11 cellular contexts compared by ENCODE assay signal in genomic region chr2:128374001-128374710, GRCh38. TPM values are rescaled to one million over a fixed set of nuclear protein-coding genes. Genes with fewer than 3 reads are reported as not detected.
DNase-seq lines count a peak whose midpoint lies in the region; TF ChIP-seq lines count a peak whose summit lies in the region.
"Had no signal": no experiment of that assay in that cellular context is flagged by ENCODE, and none has a peak within 500 bp of the region (broad histone marks: within the 10 kb centered on the region; RNA-seq: fewer than 3 reads in every experiment).

No MANE protein-coding gene starts in this region.

- H3F3A ChIP-seq in smooth muscle cell (ENCODE audit: low read depth), result no peaks in the 10 kb centered on the region

- peaks cover 0 to 2% of the 10 kb centered on the region in 2 donors for H3K27me3 Mint-ChIP-seq in CD4-positive, alpha-beta memory T cell

- H3K4me3 ChIP-seq in smooth muscle cell, result no peak overlapping the region
- H3K4me3 ChIP-seq in CD4-positive, alpha-beta memory T cell (ENCODE audit: low read length in 2 of 2), result no peak overlapping the region

- no peaks in the 10 kb centered on the region for H3K27me3 ChIP-seq in smooth muscle cell (ENCODE audit: low read depth)
- H3K27me3 ChIP-seq in CD4-positive, alpha-beta memory T cell (ENCODE audit: insufficient read depth, low read length), result no peaks in the 10 kb centered on the region
- H3K27me3 ChIP-seq: neutrophil had no signal

- H3K4me1 Mint-ChIP-seq in CD4-positive, alpha-beta memory T cell, result peaks cover 0 to 15% (median 10%) of the 10 kb centered on the region in 4 donors

- no peaks in the 10 kb centered on the region for H3K36me3 ChIP-seq in smooth muscle cell (ENCODE audit: low read depth)
- no peaks in the 10 kb centered on the region for H3K36me3 ChIP-seq in CD4-positive, alpha-beta memory T cell (ENCODE audit: insufficient read depth, low read length)
- H3K36me3 ChIP-seq: neutrophil had no signal

- H2AFZ ChIP-seq in smooth muscle cell (ENCODE audit: low read depth), result no peak overlapping the region

- H3K27ac Mint-ChIP-seq in CD4-positive, alpha-beta memory T cell, result peak overlapping the region in 1 of 7 donors; percentile 41

- no peak for TF ChIP-seq CTCF in smooth muscle cell (IDR thresholded peaks at IDR 0.05; ENCODE audit: borderline replicate concordance, insufficient read depth, poor library complexity, severe bottlenecking)

- H3K27ac ChIP-seq in smooth muscle cell (ENCODE audit: low read depth), result no peak overlapping the region
- H3K27ac ChIP-seq in substantia nigra (ENCODE audit: low read depth, low read length, poor library complexity, severe bottlenecking), result no peak overlapping the region
- no peak overlapping the region for H3K27ac ChIP-seq in CD4-positive, alpha-beta memory T cell (ENCODE audit: low read depth, low read length)
- H3K27ac ChIP-seq: KMS-11, neutrophil had no signal

- no peaks in the 10 kb centered on the region for H3K9me3 Mint-ChIP-seq in CD4-positive, alpha-beta memory T cell

- peak; percentile 74 for DNase-seq in GM04503 (ENCODE audit: low read depth)
- peak; percentile 95 for DNase-seq in amniotic epithelial cell (ENCODE audit: low read depth)
- peak; percentile 86 for DNase-seq in islet precursor cell
- no peak for DNase-seq in smooth muscle cell (lab: John Stamatoyannopoulos, UW; ENCODE audit: unreplicated experiment)
- no peak for DNase-seq in NCI-H524 treated with DMSO at 0.1 percent for 48 hours (lab: John Stamatoyannopoulos, UW)
- no peak for DNase-seq in activated gamma-delta T cell treated with Interleukin-2 at 50 U/mL for 16 hours
- no peak for DNase-seq in substantia nigra (lab: John Stamatoyannopoulos, UW)
- no peak for DNase-seq in CD4-positive, alpha-beta memory T cell
- DNase-seq: activated naive CD4-positive, alpha-beta T cell had no signal

- H3K4me1 ChIP-seq in smooth muscle cell (ENCODE audit: low read depth), result peaks cover 8% of the 10 kb centered on the region
- peaks cover 11% of the 10 kb centered on the region for H3K4me1 ChIP-seq in CD4-positive, alpha-beta memory T cell (ENCODE audit: insufficient read depth, low read length)

- H3K9me3 ChIP-seq in smooth muscle cell (replicated peaks; ENCODE audit: low read depth), result no peaks in the 10 kb centered on the region
- H3K9me3 ChIP-seq in CD4-positive, alpha-beta memory T cell (ENCODE audit: control insufficient read depth in 1 of 2, low read length in 2 of 2), result no peaks in the 10 kb centered on the region
- H3K9me3 ChIP-seq: neutrophil had no signal

- no peaks in the 10 kb centered on the region for H3K79me2 ChIP-seq in smooth muscle cell (ENCODE audit: low read depth)

- intact Hi-C loops in CD4-positive, alpha-beta memory T cell (cut with micrococcal nuclease), result no loop called here

- POLR2A ChIA-PET in CD4-positive, alpha-beta memory T cell (lab: Charles Lee; ENCODE audit: partially characterized antibody), result no interaction called here

- WGBS in smooth muscle cell (ENCODE audit: low lambda C conversion rate), result 32% methylated on average over 15 of the region's 15 CpGs

- no peaks in the 10 kb centered on the region for H3K36me3 Mint-ChIP-seq in CD4-positive, alpha-beta memory T cell

- no peak overlapping the region for H3K4me3 Mint-ChIP-seq in CD4-positive, alpha-beta memory T cell

- H3K4me2 ChIP-seq in smooth muscle cell, result peak overlapping the region; percentile 57
- H3K4me2 ChIP-seq: KMS-11 had no signal

- H3K9ac ChIP-seq in smooth muscle cell (ENCODE audit: low read depth), result no peak overlapping the region
- H3K9ac ChIP-seq: KMS-11 had no signal

- H4K20me1 ChIP-seq in smooth muscle cell (ENCODE audit: low read depth), result no peaks in the 10 kb centered on the region

- CTCF ChIA-PET in CD4-positive, alpha-beta memory T cell (lab: Charles Lee; ENCODE audit: partially characterized antibody), result no interaction called here

RNA-seq across cellular contexts. Expression of gene HS6ST1, which starts 55.5 kb away (rescaled TPM):
- 9.3 and 11.3 TPM in 2 replicates for total RNA-seq in smooth muscle cell
- polyA plus RNA-seq in smooth muscle cell, result 13.0 and 17.6 TPM in 2 replicates
- 10 to 100 TPM; 12.4 to 13.3 TPM for total RNA-seq in CD4-positive, alpha-beta memory T cell
- polyA plus RNA-seq in CD4-positive, alpha-beta memory T cell, result 1 to 10 TPM; 1.2 to 4.4 TPM

Comparison
In these comparisons a context has a peak if more than half of its experiments do, and no peak if none do; other contexts are left out.
1. DNase-seq: peak in GM04503 (single experiment), amniotic epithelial cell (single experiment) and islet precursor cell (single experiment); none in smooth muscle cell (single experiment), NCI-H524 treated with DMSO at 0.1 percent for 48 hours (single experiment), activated gamma-delta T cell treated with Interleukin-2 at 50 U/mL for 16 hours (single experiment), substantia nigra (0 of 49) and CD4-positive, alpha-beta memory T cell (0 of 5).